In genomic region chr11:120326845-120327281, GRCh38 we compare ENCODE assay signal across 11 cellular contexts. TPM values are rescaled to one million over a fixed set of nuclear protein-coding genes. Genes with fewer than 3 reads are reported as not detected.
DNase-seq lines count a peak whose midpoint lies in the region; ATAC-seq and TF ChIP-seq lines count a peak whose summit lies in the region.
"Had no signal": no experiment of that assay in that cellular context is flagged by ENCODE, and none has a peak within 500 bp of the region (broad histone marks: within the 10 kb centered on the region; RNA-seq: fewer than 3 reads in every experiment).

No MANE protein-coding gene starts in this region.

- H3K4me3 ChIP-seq in OCI-LY3 (ENCODE audit: low read length) (no peak overlapping the region), prostate gland (no peak overlapping the region)
- H3K4me3 ChIP-seq: colonic mucosa had no signal

- no peak overlapping the region for H3K27ac Mint-ChIP-seq in effector memory CD8-positive, alpha-beta T cell

- H3K4me1 ChIP-seq in OCI-LY3 (ENCODE audit: low read length) (peaks cover 13% of the 10 kb centered on the region), prostate gland (replicated peaks) (no peaks in the 10 kb centered on the region)
- H3K4me1 ChIP-seq: colonic mucosa had no signal

- H3K9ac ChIP-seq in OCI-LY3 (ENCODE audit: low read length) = no peak overlapping the region

- no peak overlapping the region for H2AFZ ChIP-seq in OCI-LY3 (ENCODE audit: low read depth, low read length)

- peak overlapping the region; percentile 29 for H3K4me2 ChIP-seq in OCI-LY3 (ENCODE audit: low read length)

- H4K20me1 ChIP-seq in OCI-LY3 (ENCODE audit: insufficient read depth, low read length) = no peaks in the 10 kb centered on the region

- H3K27me3 ChIP-seq in OCI-LY3 (ENCODE audit: low read depth, low read length) (peaks cover 25% of the 10 kb centered on the region), prostate gland (replicated peaks; ENCODE audit: insufficient read depth) (no peaks in the 10 kb centered on the region)

- H3K36me3 ChIP-seq in OCI-LY3 (replicated peaks; ENCODE audit: low read depth, low read length) = no peaks in the 10 kb centered on the region
- H3K36me3 ChIP-seq in prostate gland = no peaks in the 10 kb centered on the region
- H3K36me3 ChIP-seq: colonic mucosa, neutrophil had no signal

- H3K27me3 Mint-ChIP-seq in effector memory CD8-positive, alpha-beta T cell = peaks cover 78 to 82% of the 10 kb centered on the region in 2 donors

- TF ChIP-seq CTCF in GM13977 (IDR thresholded peaks at IDR 0.05; ENCODE audit: extremely low read depth, insufficient read depth, missing control alignments) (no peak), OCI-LY3 (IDR thresholded peaks at IDR 0.05; ENCODE audit: low read depth, low read length) (no peak), prostate gland (IDR thresholded peaks at IDR 0.05) (no peak)

- DNase-seq in GM13977 (ENCODE audit: low spot score) (peak; percentile 28), prostate gland (ENCODE audit: low spot score) (no peak), posterior cingulate gyrus (no peak)
- DNase-seq in effector memory CD8-positive, alpha-beta T cell = no peak
- DNase-seq in activated CD4-positive, alpha-beta T cell treated with anti-CD3 and anti-CD28 coated beads, Interleukin-2, amount 50 U/mL, for 48 hours = no peak
- DNase-seq in stimulated activated CD8-positive, alpha-beta memory T cell treated with anti-CD3 and anti-CD28 coated beads, Interleukin-4, amount 100 ng/mL, for 48 hours = no peak
- DNase-seq: activated CD8-positive, alpha-beta memory T cell treated with anti-CD3 and anti-CD28 coated beads for 24 hours; colonic mucosa; NCI-H1105 had no signal

- H3K79me2 ChIP-seq in OCI-LY3 (ENCODE audit: low read length) = no peaks in the 10 kb centered on the region

- in situ Hi-C loops in GM13977 (cut with MboI; ENCODE audit: low pct_unique_long_range_greater_than_20kb, low sequenced_read_pairs, unreplicated experiment) = no loop called here

- H3K4me3 Mint-ChIP-seq in effector memory CD8-positive, alpha-beta T cell = no peak overlapping the region

- intact Hi-C loops in prostate gland (cut with DNase I) (no loop called here), posterior cingulate gyrus (cut with DNase I) (no loop called here)

- WGBS in prostate gland = 47% methylated on average over 4 of the region's 4 CpGs

- no peaks in the 10 kb centered on the region for H3K9me3 Mint-ChIP-seq in effector memory CD8-positive, alpha-beta T cell

- H3K4me1 Mint-ChIP-seq in effector memory CD8-positive, alpha-beta T cell (ENCODE audit: low read depth in 2 of 2) = peaks cover 4 to 14% of the 10 kb centered on the region in 2 donors

- TF ChIP-seq POLR2A in prostate gland (IDR thresholded peaks at IDR 0.05) = no peak

- no peaks in the 10 kb centered on the region for H3K36me3 Mint-ChIP-seq in effector memory CD8-positive, alpha-beta T cell (ENCODE audit: insufficient read depth)

- no peak overlapping the region for H3K27ac ChIP-seq in OCI-LY3 (ENCODE audit: low read length)
- H3K27ac ChIP-seq in prostate gland = peak overlapping the region; percentile 97 to 98
- H3K27ac ChIP-seq: colonic mucosa, neutrophil had no signal

- ATAC-seq in effector memory CD8-positive, alpha-beta T cell (replicated peaks) = peak; percentile 32

- H3K9me3 ChIP-seq in OCI-LY3 (ENCODE audit: insufficient read depth, low read length) (no peaks in the 10 kb centered on the region), prostate gland (no peaks in the 10 kb centered on the region)
- H3K9me3 ChIP-seq: colonic mucosa, neutrophil had no signal

RNA-seq across cellular contexts. Expression of gene TLCD5, which starts 1.8 kb away (rescaled TPM):
- total RNA-seq in prostate gland = 10 to 100 TPM in 1 of 2 donors, 1 to 10 TPM in 1; 7.8 to 10.6 TPM

RNA-seq across cellular contexts. Expression of gene ARHGEF12, which starts 9.3 kb away (rescaled TPM):
- 10 to 100 TPM; 86.2 to 96.5 TPM for total RNA-seq in prostate gland
